Comparison of ENCODE assay signal across 9 cellular contexts in genomic region chr18:5895886-5896740, GRCh38. TPM values are rescaled to one million over a fixed set of nuclear protein-coding genes. Genes with fewer than 3 reads are reported as not detected.
A peak's percentile ranks its signal among the peaks of the same experiment; 100 is the strongest.
DNase-seq lines count a peak whose midpoint lies in the region; ATAC-seq and TF ChIP-seq lines count a peak whose summit lies in the region.
"Had no signal": no experiment of that assay in that cellular context is flagged by ENCODE, and none has a peak within 500 bp of the region (broad histone marks: within the 10 kb centered on the region; RNA-seq: fewer than 3 reads in every experiment).

No MANE protein-coding gene starts in this region.

- H4K5ac ChIP-seq in mesendoderm (ENCODE audit: low read length): no peak overlapping the region

- H2BK5ac ChIP-seq in mesendoderm (ENCODE audit: low read length): peak overlapping the region; percentile 67

- H3K79me2 ChIP-seq in mesendoderm (ENCODE audit: control insufficient read depth, insufficient read depth, low read length): no peaks in the 10 kb centered on the region

- H3K36me3 Mint-ChIP-seq in dendritic cell treated with granulocyte-macrophage colony-stimulating factor and Interleukin-4, amounts not matched to agents 40 ng/mL and 50 ng/mL, for 4 days (ENCODE audit: low read depth): no peaks in the 10 kb centered on the region

- no peaks in the 10 kb centered on the region for H3K9me3 ChIP-seq in upper lobe of left lung

- peaks cover 2% of the 10 kb centered on the region for H3K79me1 ChIP-seq in mesendoderm (ENCODE audit: low read length)

- H3K4ac ChIP-seq in mesendoderm (ENCODE audit: low read depth, low read length): peak overlapping the region; percentile 28

- no peak overlapping the region for H3K27ac Mint-ChIP-seq in dendritic cell treated with granulocyte-macrophage colony-stimulating factor and Interleukin-4, amounts not matched to agents 40 ng/mL and 50 ng/mL, for 4 days

- H2BK120ac ChIP-seq in mesendoderm (ENCODE audit: low read depth, low read length): peak overlapping the region; percentile 56

- TF ChIP-seq EP300 in upper lobe of left lung (IDR thresholded peaks at IDR 0.05): no peak

- H3K36me3 ChIP-seq in mesendoderm (ENCODE audit: control insufficient read depth, insufficient read depth, low read length): no peaks in the 10 kb centered on the region
- no peaks in the 10 kb centered on the region for H3K36me3 ChIP-seq in upper lobe of left lung

- H3K23ac ChIP-seq in mesendoderm (ENCODE audit: low read length): peak overlapping the region; percentile 53

- no peak overlapping the region for H2BK15ac ChIP-seq in mesendoderm (replicated peaks; ENCODE audit: low read depth)

- H3K9me3 Mint-ChIP-seq in dendritic cell treated with granulocyte-macrophage colony-stimulating factor and Interleukin-4, amounts not matched to agents 40 ng/mL and 50 ng/mL, for 4 days: no peaks in the 10 kb centered on the region
- H3K9me3 Mint-ChIP-seq: central memory CD8-positive, alpha-beta T cell had no signal

- peaks cover 17% of the 10 kb centered on the region for H3K4me1 Mint-ChIP-seq in dendritic cell treated with granulocyte-macrophage colony-stimulating factor and Interleukin-4, amounts not matched to agents 40 ng/mL and 50 ng/mL, for 4 days (ENCODE audit: low read depth)
- H3K4me1 Mint-ChIP-seq: central memory CD8-positive, alpha-beta T cell had no signal

- H3K27ac ChIP-seq in mesendoderm (ENCODE audit: low read depth, low read length) (peak overlapping the region; percentile 16), upper lobe of left lung (no peak overlapping the region)

- H3K4me3 Mint-ChIP-seq in dendritic cell treated with granulocyte-macrophage colony-stimulating factor and Interleukin-4, amounts not matched to agents 40 ng/mL and 50 ng/mL, for 4 days: peak overlapping the region; percentile 71
- H3K4me3 Mint-ChIP-seq: central memory CD8-positive, alpha-beta T cell had no signal

- H3K4me3 ChIP-seq in mesendoderm (ENCODE audit: low read length): peak overlapping the region; percentile 67
- H3K4me3 ChIP-seq in upper lobe of left lung: peak overlapping the region in 3 of 4 donors; percentile 38 to 51 (median 49)

- peak overlapping the region; percentile 64 for H3K4me2 ChIP-seq in mesendoderm (ENCODE audit: low read length)

- no peak for TF ChIP-seq POLR2A in upper lobe of left lung (IDR thresholded peaks at IDR 0.05)

- no peak for TF ChIP-seq CTCF in upper lobe of left lung (IDR thresholded peaks at IDR 0.05)

- H3K27me3 ChIP-seq in mesendoderm (ENCODE audit: insufficient read depth, low read length, poor library complexity): no peaks in the 10 kb centered on the region
- H3K27me3 ChIP-seq in upper lobe of left lung: peaks cover 0 to 37% (median 21%) of the 10 kb centered on the region in 4 donors

- H3K18ac ChIP-seq in mesendoderm (ENCODE audit: low read length): peak overlapping the region; percentile 85

- no peak overlapping the region for H2AK5ac ChIP-seq in mesendoderm (ENCODE audit: low read length)

- peak; percentile 41 for ATAC-seq in HG03432 (IDR thresholded peaks at IDR 0.05; ENCODE audit: unreplicated experiment)
- peak; percentile 27 to 61 for ATAC-seq in upper lobe of left lung (ENCODE audit: low FRiP score in 2 of 2)
- no peak for ATAC-seq in GM21390 (IDR thresholded peaks at IDR 0.05; ENCODE audit: unreplicated experiment)

- intact Hi-C loops in dendritic cell treated with granulocyte-macrophage colony-stimulating factor and Interleukin-4, amounts not matched to agents 40 ng/mL and 50 ng/mL, for 4 days (cut with micrococcal nuclease): no loop called here

- H3K56ac ChIP-seq in mesendoderm (ENCODE audit: low read length): peak overlapping the region; percentile 97

- WGBS in mesendoderm (ENCODE audit: extremely low coverage, insufficient coverage, low lambda C conversion rate): no CpG with 5 or more reads among the region's 41 CpGs
- WGBS in upper lobe of left lung, 2 donors: 5 to 11% methylated on average over 13 to 29 of the region's 41 CpGs

- H3K27me3 Mint-ChIP-seq in dendritic cell treated with granulocyte-macrophage colony-stimulating factor and Interleukin-4, amounts not matched to agents 40 ng/mL and 50 ng/mL, for 4 days: peaks cover 85% of the 10 kb centered on the region

- H3K4me1 ChIP-seq in mesendoderm (ENCODE audit: control insufficient read depth, low read depth, low read length) (peaks cover 4% of the 10 kb centered on the region), upper lobe of left lung (peaks cover 14 to 24% (median 19%) of the 10 kb centered on the region in 4 donors)

- H4K8ac ChIP-seq in mesendoderm (ENCODE audit: low read depth, low read length): peak overlapping the region; percentile 30

- H3K9ac ChIP-seq in mesendoderm (ENCODE audit: low read length): peak overlapping the region; percentile 96

- peak; percentile 61 for DNase-seq in ELF-1 (ENCODE audit: low read depth, low spot score)
- peak; percentile 81 for DNase-seq in mesendoderm
- peak; percentile 25 to 89 for DNase-seq in upper lobe of left lung
- DNase-seq in MV-4-11 (lab: John Stamatoyannopoulos, UW): no peak
- DNase-seq in H4 (ENCODE audit: low spot score): no peak

RNA-seq across cellular contexts. Expression of gene TMEM200C, which starts 0.8 kb away (rescaled TPM):
- 2.7 TPM for polyA plus RNA-seq in mesendoderm (2013, experiment 1 of 2)
- 2.7 TPM for polyA plus RNA-seq in mesendoderm (2013, experiment 2 of 2)
- under 1 TPM in 4 of 6 donors, not detected in 2; under 0.01 to 0.44 (median 0.28) TPM for total RNA-seq in upper lobe of left lung
- 0.31 and 0.35 TPM in 2 replicates for total RNA-seq in H4 (2014; rRNA removed; shearing (Covaris generic))

Comparison
In these comparisons a context has a peak if more than half of its experiments do, and no peak if none do; other contexts are left out.
1. DNase-seq: peak in ELF-1 (single experiment), mesendoderm (single experiment) and upper lobe of left lung (2 of 2); none in MV-4-11 (single experiment) and H4 (single experiment).